Comparison of ENCODE assay signal across 1 cellular context in genomic region chr6:28474441-28475219, GRCh38.
A peak's percentile ranks its signal among the peaks of the same experiment; 100 is the strongest.
TF ChIP-seq lines count a peak whose summit lies in the region.

No MANE protein-coding gene starts in this region.

TF ChIP-seq in SK-N-SH, 30 proteins besides CTCF, POLR2A, EP300 and RAD21 (continued from another document):
- TF ChIP-seq PBX3 (IDR thresholded peaks at IDR 0.05) (no peak), ELF1 (IDR thresholded peaks at IDR 0.05) (no peak), NFIC (IDR thresholded peaks at IDR 0.05; ENCODE audit: borderline replicate concordance) (peak; percentile 40; the same call in 1 of the 2 replicates), REST (IDR thresholded peaks at IDR 0.05; ENCODE audit: low read depth, low read length) (no peak), CHD2 (IDR thresholded peaks at IDR 0.05; ENCODE audit: low read length, partially characterized antibody) (no peak), YY1 (IDR thresholded peaks at IDR 0.05; ENCODE audit: low read depth) (peak; percentile 31; the same call in 1 of the 2 replicates), MAX (IDR thresholded peaks at IDR 0.05; ENCODE audit: low read depth) (peak; percentile 29; the same call in 1 of the 2 replicates), USF2 (IDR thresholded peaks at IDR 0.05; ENCODE audit: borderline replicate concordance, low read depth, low read length) (no peak), MXI1 (IDR thresholded peaks at IDR 0.05; ENCODE audit: low read depth, low read length) (no peak), EZH2phosphoT487 (IDR thresholded peaks at IDR 0.05; ENCODE audit: borderline replicate concordance, low read depth) (no peak), RCOR1 (IDR thresholded peaks at IDR 0.05; ENCODE audit: low read length) (no peak), RXRA (IDR thresholded peaks at IDR 0.05; ENCODE audit: borderline replicate concordance, low read depth) (0 out of 2 replicates have a peak, but pooled peaks have one; percentile 3), NRF1 (IDR thresholded peaks at IDR 0.05; ENCODE audit: low read depth, low read length) (no peak), FOXM1 (IDR thresholded peaks at IDR 0.05; ENCODE audit: low read depth) (no peak), SIN3A (IDR thresholded peaks at IDR 0.05; ENCODE audit: borderline replicate concordance, low read depth, low read length) (no peak), ZBTB33 (IDR thresholded peaks at IDR 0.05; ENCODE audit: borderline replicate concordance, low read depth) (no peak), SMC3 (IDR thresholded peaks at IDR 0.05; ENCODE audit: low read depth, low read length) (no peak), MEF2A (IDR thresholded peaks at IDR 0.05; ENCODE audit: borderline replicate concordance, low read depth) (no peak), RFX5 (IDR thresholded peaks at IDR 0.05; ENCODE audit: low read length) (no peak), TEAD4 (IDR thresholded peaks at IDR 0.05; ENCODE audit: borderline replicate concordance, insufficient read depth) (peak; percentile 81; the same call in 1 of the 2 replicates)
